24 cellular contexts compared by ENCODE assay signal in the genomic region with DNA sequence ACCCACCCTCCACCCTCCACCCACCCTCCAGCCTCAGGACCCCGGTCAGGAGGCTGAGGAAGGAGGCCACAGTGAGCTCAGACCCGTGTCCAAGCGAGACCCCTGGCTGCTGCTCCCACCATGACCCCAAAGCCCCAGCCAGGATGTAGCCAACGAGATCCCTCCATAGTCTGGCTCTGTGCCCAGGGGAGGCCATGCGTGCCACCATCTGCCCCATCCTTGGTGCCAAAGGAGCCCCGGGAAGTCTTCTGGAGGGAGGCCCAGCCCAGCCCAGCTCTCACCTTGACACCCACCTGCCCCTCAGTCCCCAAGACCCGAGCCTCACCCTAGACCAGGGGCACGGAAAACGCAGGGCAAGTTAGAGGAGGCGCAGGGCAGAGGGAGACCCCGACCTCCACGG. TPM values are rescaled to one million over a fixed set of nuclear protein-coding genes. Genes with fewer than 3 reads are reported as not detected.
DNase-seq lines count a peak whose midpoint lies in the region; ATAC-seq, FAIRE-seq and TF ChIP-seq lines count a peak whose summit lies in the region.
"Had no signal": no experiment of that assay in that cellular context is flagged by ENCODE, and none has a peak within 500 bp of the region (broad histone marks: within the 10 kb centered on the region; RNA-seq: fewer than 3 reads in every experiment).

No MANE protein-coding gene starts in this region.

- H3K27me3 Mint-ChIP-seq in GM23338 (ENCODE audit: insufficient read depth, low read depth, poor library complexity) (peaks cover 5% of the 10 kb centered on the region), natural killer cell (ENCODE audit: low read depth in 2 of 2) (no peaks in the 10 kb centered on the region)
- H3K27me3 Mint-ChIP-seq: CD4-positive, alpha-beta memory T cell had no signal

- no peak overlapping the region for H3K27ac Mint-ChIP-seq in GM23338
- H3K27ac Mint-ChIP-seq in natural killer cell: no peak overlapping the region
- H3K27ac Mint-ChIP-seq: HFFc6 had no signal

- DNase-seq in D341Med (ENCODE audit: low spot score) (peak; percentile 56), NCI-H2171 (lab: John Stamatoyannopoulos, UW) (peak; percentile 65), H1 (ENCODE audit: low read depth in 1 of 2, low spot score in 2 of 2) (no peak), retina (no peak), GM23338 (ENCODE audit: low spot score) (no peak), natural killer cell (no peak), GDM1 (lab: John Stamatoyannopoulos, UW) (no peak)
- DNase-seq: DMS53, H7, HFFc6, KG1, NCI-H1105 treated with DMSO at 0.1 percent for 48 hours, NCI-H187 treated with DMSO at 0.1 percent for 48 hours, NCI-H2107, NCI-H2227 treated with DMSO at 0.1 percent for 48 hours, NCI-H82, OCI-M1, T-helper 9 cell had no signal

- no peak for TF ChIP-seq EP300 in H1 (IDR thresholded peaks at IDR 0.05; ENCODE audit: borderline replicate concordance in 1 of 2, low read depth in 2 of 2, low read length in 2 of 2)

- no peak overlapping the region; a peak in 1 of 22 replicates for H3K27ac ChIP-seq in BLaER1 treated with 17β-estradiol and CSF1 and Interleukin-3, amounts not matched to agents 10 nM and 100 nM
- no peak overlapping the region for H3K27ac ChIP-seq in H1 (ENCODE audit: low read depth, low read length)
- no peak overlapping the region for H3K27ac ChIP-seq in GM23338 (ENCODE audit: low read depth)
- H3K27ac ChIP-seq: SJSA1 had no signal

- no peaks in the 10 kb centered on the region for H3K27me3 ChIP-seq in BLaER1 treated with 17β-estradiol and CSF1 and Interleukin-3, amounts not matched to agents 10 nM and 100 nM
- H3K27me3 ChIP-seq in H1 (replicated peaks in 1 of 4; ENCODE audit: control insufficient read depth in 3 of 4, extremely low read depth in 1 of 4, insufficient read depth in 3 of 4, low read length in 3 of 4) (no peaks in the 10 kb centered on the region), GM23338 (ENCODE audit: insufficient read depth) (no peaks in the 10 kb centered on the region)
- H3K27me3 ChIP-seq: SJSA1 had no signal

- intact Hi-C loops in natural killer cell (cut with micrococcal nuclease): no loop called here

- H4K8ac ChIP-seq in H1 (ENCODE audit: extremely low read depth, insufficient read depth, low read length): 0 out of 2 replicates have a peak overlapping the region, but pooled peaks have one; percentile 43

- H2BK15ac ChIP-seq in H1 (ENCODE audit: low read length): no peak overlapping the region

- no peak overlapping the region for H3K4me3 ChIP-seq in BLaER1 treated with 17β-estradiol and CSF1 and Interleukin-3, amounts not matched to agents 10 nM and 100 nM
- H3K4me3 ChIP-seq in H1 (ENCODE audit: extremely low read depth in 1 of 4, insufficient read depth in 2 of 4, low read depth in 3 of 4, low read length in 4 of 4): no peak overlapping the region
- no peak overlapping the region for H3K4me3 ChIP-seq in GM23338
- H3K4me3 ChIP-seq: SJSA1 had no signal

- H2BK5ac ChIP-seq in H1 (ENCODE audit: low read depth, low read length): no peak overlapping the region

- no peaks in the 10 kb centered on the region for H3K23me2 ChIP-seq in H1 (ENCODE audit: low read depth, low read length)

- H3K4me1 Mint-ChIP-seq in GM23338 (peaks cover 18% of the 10 kb centered on the region), natural killer cell (peaks cover 7 to 17% of the 10 kb centered on the region in 2 donors)

- peaks cover 4 to 59% (median 20%) of the 10 kb centered on the region in 11 experiments; a peak in 17 of 22 replicates for H3K36me3 ChIP-seq in BLaER1 treated with 17β-estradiol and CSF1 and Interleukin-3, amounts not matched to agents 10 nM and 100 nM
- H3K36me3 ChIP-seq in H1 (ENCODE audit: control insufficient read depth in 2 of 4, insufficient read depth in 4 of 4, low read length in 3 of 4): no peaks in the 10 kb centered on the region
- no peaks in the 10 kb centered on the region for H3K36me3 ChIP-seq in GM23338 (ENCODE audit: insufficient read depth)

- H3K9ac ChIP-seq in BLaER1 treated with 17β-estradiol and CSF1 and Interleukin-3, amounts not matched to agents 10 nM and 100 nM: peak overlapping the region in 4 of 11 experiments; percentile 5 to 33 (median 14); a peak in 5 of 22 replicates
- no peak overlapping the region for H3K9ac ChIP-seq in H1 (replicated peaks in 1 of 4; ENCODE audit: extremely low read depth in 1 of 4, low read depth in 3 of 4, low read length in 3 of 4)

- no peak overlapping the region for H2BK20ac ChIP-seq in H1 (ENCODE audit: low read length)

- H3K36me3 Mint-ChIP-seq in GM23338 (ENCODE audit: low read depth) (peaks cover 3% of the 10 kb centered on the region; the same call in 1 of the 3 replicates), natural killer cell (no peaks in the 10 kb centered on the region)

- POLR2A ChIA-PET in H1 (lab: Charles Lee; ENCODE audit: partially characterized antibody): interaction anchor here (1.2 to 1.5 kb wide), 2 partner anchors 11 to 59 kb away, joined by 4 read pairs; no protein-coding TSS in a partner anchor

- H2BK120ac ChIP-seq in H1 (replicated peaks; ENCODE audit: low read depth, low read length): no peak overlapping the region

- H4K91ac ChIP-seq in H1 (replicated peaks; ENCODE audit: insufficient read length, low read length): no peak overlapping the region

- peaks cover 45 to 85% (median 75%) of the 10 kb centered on the region in 10 experiments for H3K4me1 ChIP-seq in BLaER1 treated with 17β-estradiol and CSF1 and Interleukin-3, amounts not matched to agents 10 nM and 100 nM
- H3K4me1 ChIP-seq in H1 (replicated peaks in 1 of 4; ENCODE audit: control insufficient read depth in 3 of 4, insufficient read depth in 4 of 4, low read length in 3 of 4) (peaks cover 0 to 17% (median 6%) of the 10 kb centered on the region in 4 experiments; a peak in 3 of 7 replicates), GM23338 (ENCODE audit: insufficient read depth) (no peaks in the 10 kb centered on the region; the same call in 1 of the 2 replicates)

- no peak overlapping the region for H3K14ac ChIP-seq in H1 (ENCODE audit: insufficient read length)

- peak overlapping the region in 7 of 11 experiments; percentile 7 to 57 (median 45); a peak in 9 of 22 replicates for H3K4me2 ChIP-seq in BLaER1 treated with 17β-estradiol and CSF1 and Interleukin-3, amounts not matched to agents 10 nM and 100 nM
- H3K4me2 ChIP-seq in H1 (ENCODE audit: insufficient read depth in 1 of 2, low read depth in 2 of 2, low read length in 2 of 2): no peak overlapping the region
- no peak overlapping the region for H3K4me2 ChIP-seq in GM23338

- no peaks in the 10 kb centered on the region for H3K9me2 ChIP-seq in GM23338 (ENCODE audit: insufficient read depth)

- H3K4me3 Mint-ChIP-seq in GM23338 (no peak overlapping the region), natural killer cell (no peak overlapping the region)
- H3K4me3 Mint-ChIP-seq: CD4-positive, alpha-beta memory T cell; HFFc6 had no signal

- H3K9me3 Mint-ChIP-seq in GM23338 (no peaks in the 10 kb centered on the region), natural killer cell (no peaks in the 10 kb centered on the region)
- H3K9me3 Mint-ChIP-seq: CD4-positive, alpha-beta memory T cell; HFFc6 had no signal

- TF ChIP-seq CTCF in H1 (IDR thresholded peaks at IDR 0.05; ENCODE audit: control extremely low read depth in 1 of 3, insufficient read depth in 1 of 3, low read depth in 1 of 3, low read length in 3 of 3): no peak
- no peak for TF ChIP-seq CTCF in GM23338 (conservative IDR thresholded peaks at IDR 0.05; ENCODE audit: low read depth in 2 of 2)
- no peak for TF ChIP-seq CTCF in natural killer cell (IDR thresholded peaks at IDR 0.05)

- H3K23ac ChIP-seq in H1 (ENCODE audit: insufficient read length): no peak overlapping the region

- no peaks in the 10 kb centered on the region for H3K9me3 ChIP-seq in BLaER1 treated with 17β-estradiol and CSF1 and Interleukin-3, amounts not matched to agents 10 nM and 100 nM (replicated peaks in 1 of 11)
- no peaks in the 10 kb centered on the region for H3K9me3 ChIP-seq in H1 (ENCODE audit: insufficient read depth in 2 of 2, low read depth in 1 of 2, low read length in 1 of 2)
- H3K9me3 ChIP-seq: SJSA1 had no signal

- no peak for FAIRE-seq in H1 (lab: Jason Lieb, UNC)
- FAIRE-seq: GM18507, GM19239, RCC 7860 had no signal

- 0 out of 2 replicates have a peak, but pooled peaks cover 10% of the 10 kb centered on the region for H3F3A ChIP-seq in GM23338 (replicated peaks; ENCODE audit: low read depth)

- H2AFZ ChIP-seq in H1 (ENCODE audit: low read length) (no peak overlapping the region), GM23338 (no peak overlapping the region)

- no peaks in the 10 kb centered on the region for H3K79me2 ChIP-seq in H1 (ENCODE audit: control insufficient read depth in 1 of 2, insufficient read depth in 2 of 2, low read length in 2 of 2)
- no peaks in the 10 kb centered on the region for H3K79me2 ChIP-seq in GM23338 (replicated peaks; ENCODE audit: insufficient read depth)

- no peak for TF ChIP-seq RAD21 in H1 (IDR thresholded peaks at IDR 0.05 in 1 of 2, conservative IDR thresholded peaks at IDR 0.05 in 1 of 2; ENCODE audit: low read depth in 2 of 2, low read length in 2 of 2)

- WGBS in H1 (ENCODE audit: extremely low coverage in 1 of 2, insufficient coverage in 1 of 2, insufficient read length in 1 of 2, insufficient replicate concordance in 2 of 2, low coverage in 1 of 2, low lambda C conversion rate in 2 of 2, missing lambda C conversion rate in 1 of 2), 2 experiments: 84% methylated on average over 12 of the region's 12 CpGs; no CpG with 5 or more reads in 1 of the 2 experiments

- no peak overlapping the region for H2AK5ac ChIP-seq in H1 (ENCODE audit: low read depth, low read length)

- H3K4ac ChIP-seq in H1 (replicated peaks; ENCODE audit: insufficient read length, low read depth, low read length): no peak overlapping the region

- no peak overlapping the region for H4K5ac ChIP-seq in H1 (ENCODE audit: insufficient read length, low read depth, low read length)

- H4K20me1 ChIP-seq in BLaER1 treated with 17β-estradiol and CSF1 and Interleukin-3, amounts not matched to agents 10 nM and 100 nM: peaks cover 80 to 97% (median 92%) of the 10 kb centered on the region in 11 experiments
- H4K20me1 ChIP-seq in H1 (replicated peaks in 1 of 2; ENCODE audit: control insufficient read depth in 1 of 2, insufficient read depth in 2 of 2, low read length in 2 of 2) (peaks cover 0 to 2% of the 10 kb centered on the region in 2 experiments), GM23338 (replicated peaks; ENCODE audit: insufficient read depth) (no peaks in the 10 kb centered on the region)

- no peak overlapping the region for H3K56ac ChIP-seq in H1 (replicated peaks; ENCODE audit: insufficient read length, low read depth, low read length)

- CTCF ChIA-PET in H1 (lab: Charles Lee; ENCODE audit: partially characterized antibody): interaction anchor here (0.7 to 25.0 kb wide), 4 partner anchors 12 to 250 kb away, joined by 3 to 251 read pairs (median 24); no protein-coding TSS in a partner anchor

- TF ChIP-seq POLR2A in H1 (IDR thresholded peaks at IDR 0.05; ENCODE audit: control extremely low read depth in 1 of 2, low read depth in 2 of 2, low read length in 2 of 2): no peak

- no peak overlapping the region for H3K18ac ChIP-seq in H1 (ENCODE audit: extremely low read depth, low read length)

- ATAC-seq in GM23338 (no peak), natural killer cell (no peak)

- H3K79me1 ChIP-seq in H1 (ENCODE audit: low read depth, low read length): no peaks in the 10 kb centered on the region; the same call in 1 of the 2 replicates

- no peak overlapping the region for H2BK12ac ChIP-seq in H1 (ENCODE audit: low read depth, low read length)

RNA-seq across cellular contexts. Expression of gene PIEZO1, which starts 34.2 kb away (rescaled TPM):
- 63.6 and 67.5 TPM in 2 replicates for total RNA-seq in H1 (2021; fragmentation: NEBNext Ultra II Directional; extraction: Animal tissue kit (Norgen Biotek cat#: 25700))
- polyA plus RNA-seq in H1 (2011; rRNA removed) (42.3 and 62.6 TPM in 2 replicates), GM23338 (2016; fragmentation: Nextera tagmentation; extraction: Ambion mirVana) (29.6 and 30.4 TPM in 2 replicates)
- polyA plus RNA-seq in H1 (2011; cell fraction: cytosol; rRNA removed): 43.1 TPM
- 361 TPM for polyA plus RNA-seq in H1 (2011; cell fraction: nucleus; rRNA removed)
- polyA plus RNA-seq in H1 (2012, experiment 1 of 2): 37.5 to 75.6 TPM (median 65.9 TPM) in 4 replicates
- 43.7 TPM for polyA plus RNA-seq in H1 (2012, experiment 2 of 2)
- polyA plus RNA-seq in H1 (2013, experiment 1 of 2): 76.1 TPM
- 73.2 TPM for polyA plus RNA-seq in H1 (2013, experiment 2 of 2)
- polyA minus RNA-seq in H1 (2011; rRNA and poly(A)+ RNA removed): 19.7 and 34.2 TPM in 2 replicates
- 33.0 TPM for polyA minus RNA-seq in H1 (2011; cell fraction: cytosol; rRNA and poly(A)+ RNA removed)
- polyA minus RNA-seq in H1 (2011; cell fraction: nucleus; rRNA and poly(A)+ RNA removed): 63.0 TPM
- total RNA-seq in GM23338 (2014; rRNA removed; shearing (Covaris generic)): 56.2 and 70.1 TPM in 2 replicates
- 100 to 1,000 TPM; 172 to 197 (median 183) TPM for total RNA-seq in natural killer cell

RNA-seq across cellular contexts. Expression of gene CTU2, which starts 44.6 kb away (rescaled TPM):
- 42.9 and 49.7 TPM in 2 replicates for total RNA-seq in H1 (2021; fragmentation: NEBNext Ultra II Directional; extraction: Animal tissue kit (Norgen Biotek cat#: 25700))
- polyA plus RNA-seq in H1 (2011; rRNA removed) (32.7 and 45.4 TPM in 2 replicates), GM23338 (2016; fragmentation: Nextera tagmentation; extraction: Ambion mirVana) (25.7 and 33.6 TPM in 2 replicates)
- polyA plus RNA-seq in H1 (2011; cell fraction: cytosol; rRNA removed): 29.7 TPM
- 60.2 TPM for polyA plus RNA-seq in H1 (2011; cell fraction: nucleus; rRNA removed)
- polyA plus RNA-seq in H1 (2012, experiment 1 of 2): 22.3 to 36.0 TPM (median 28.1 TPM) in 4 replicates
- polyA plus RNA-seq in H1 (2012, experiment 2 of 2): 31.0 TPM
- 62.2 TPM for polyA plus RNA-seq in H1 (2013, experiment 1 of 2)
- 60.5 TPM for polyA plus RNA-seq in H1 (2013, experiment 2 of 2)
- polyA minus RNA-seq in H1 (2011; rRNA and poly(A)+ RNA removed): 10.7 and 10.9 TPM in 2 replicates
- polyA minus RNA-seq in H1 (2011; cell fraction: cytosol; rRNA and poly(A)+ RNA removed): 19.5 TPM
- polyA minus RNA-seq in H1 (2011; cell fraction: nucleus; rRNA and poly(A)+ RNA removed): 20.0 TPM
- 15.4 and 22.3 TPM in 2 replicates for total RNA-seq in GM23338 (2014; rRNA removed; shearing (Covaris generic))
- 10 to 100 TPM; 36.6 to 43.3 (median 39.9) TPM for total RNA-seq in natural killer cell

RNA-seq across cellular contexts. Expression of gene RNF166, which starts 44.6 kb away (rescaled TPM):
- total RNA-seq in H1 (2021; fragmentation: NEBNext Ultra II Directional; extraction: Animal tissue kit (Norgen Biotek cat#: 25700)): 28.7 and 31.2 TPM in 2 replicates
- 29.8 and 36.6 TPM in 2 replicates for polyA plus RNA-seq in H1 (2011; rRNA removed)
- 33.3 TPM for polyA plus RNA-seq in H1 (2011; cell fraction: cytosol; rRNA removed)
- 86.5 TPM for polyA plus RNA-seq in H1 (2011; cell fraction: nucleus; rRNA removed)
- polyA plus RNA-seq in H1 (2012, experiment 1 of 2): 11.9 to 24.8 TPM (median 22.4 TPM) in 4 replicates
- polyA plus RNA-seq in H1 (2012, experiment 2 of 2): 21.8 TPM
- polyA plus RNA-seq in H1 (2013, experiment 1 of 2): 24.2 TPM
- 22.1 TPM for polyA plus RNA-seq in H1 (2013, experiment 2 of 2)
- 11.7 and 12.3 TPM in 2 replicates for polyA minus RNA-seq in H1 (2011; rRNA and poly(A)+ RNA removed)
- polyA minus RNA-seq in H1 (2011; cell fraction: cytosol; rRNA and poly(A)+ RNA removed): 23.6 TPM
- polyA minus RNA-seq in H1 (2011; cell fraction: nucleus; rRNA and poly(A)+ RNA removed): 24.6 TPM
- total RNA-seq in GM23338 (2014; rRNA removed; shearing (Covaris generic)): 39.6 and 43.4 TPM in 2 replicates
- polyA plus RNA-seq in GM23338 (2016; fragmentation: Nextera tagmentation; extraction: Ambion mirVana): 24.9 and 27.8 TPM in 2 replicates
- 100 to 1,000 TPM; 459 to 712 (median 501) TPM for total RNA-seq in natural killer cell

RNA-seq across cellular contexts. Expression of gene CDT1, which starts 52.7 kb away (rescaled TPM):
- total RNA-seq in H1 (2021; fragmentation: NEBNext Ultra II Directional; extraction: Animal tissue kit (Norgen Biotek cat#: 25700)): 95.4 and 96.5 TPM in 2 replicates
- polyA plus RNA-seq in H1 (2011; rRNA removed): 76.7 and 141 TPM in 2 replicates
- 58.9 TPM for polyA plus RNA-seq in H1 (2011; cell fraction: cytosol; rRNA removed)
- polyA plus RNA-seq in H1 (2011; cell fraction: nucleus; rRNA removed): 87.0 TPM
- polyA plus RNA-seq in H1 (2012, experiment 1 of 2): 38.0 to 88.5 TPM (median 80.4 TPM) in 4 replicates
- 81.9 TPM for polyA plus RNA-seq in H1 (2012, experiment 2 of 2)
- polyA plus RNA-seq in H1 (2013, experiment 1 of 2): 43.2 TPM
- 40.8 TPM for polyA plus RNA-seq in H1 (2013, experiment 2 of 2)
- polyA minus RNA-seq in H1 (2011; rRNA and poly(A)+ RNA removed): 33.2 and 36.2 TPM in 2 replicates
- polyA minus RNA-seq in H1 (2011; cell fraction: cytosol; rRNA and poly(A)+ RNA removed): 144 TPM
- polyA minus RNA-seq in H1 (2011; cell fraction: nucleus; rRNA and poly(A)+ RNA removed): 89.1 TPM
- total RNA-seq in GM23338 (2014; rRNA removed; shearing (Covaris generic)): 114 and 187 TPM in 2 replicates
- 32.6 and 36.1 TPM in 2 replicates for polyA plus RNA-seq in GM23338 (2016; fragmentation: Nextera tagmentation; extraction: Ambion mirVana)
- 1 to 10 TPM; 2.2 to 3.8 (median 2.6) TPM for total RNA-seq in natural killer cell

Comparison
In these comparisons a context has a peak if more than half of its experiments do, and no peak if none do; other contexts are left out.
1. H3K4me2 ChIP-seq: peak in BLaER1 treated with 17β-estradiol and CSF1 and Interleukin-3, amounts not matched to agents 10 nM and 100 nM (7 of 11); none in H1 (0 of 2) and GM23338 (single experiment).
2. DNase-seq: peak in D341Med (single experiment) and NCI-H2171 (single experiment); none in H1 (0 of 2), retina (single experiment), GM23338 (single experiment), natural killer cell (single experiment) and GDM1 (single experiment).
3. RNA of gene RNF166, which starts 44.6 kb away (total RNA-seq): 459 to 712 TPM in natural killer cell; 39.6 to 43.4 TPM in GM23338 and 28.7 to 31.2 TPM in H1; every median in the first group is over 10 times any median in the second.